In the genomic region with DNA sequence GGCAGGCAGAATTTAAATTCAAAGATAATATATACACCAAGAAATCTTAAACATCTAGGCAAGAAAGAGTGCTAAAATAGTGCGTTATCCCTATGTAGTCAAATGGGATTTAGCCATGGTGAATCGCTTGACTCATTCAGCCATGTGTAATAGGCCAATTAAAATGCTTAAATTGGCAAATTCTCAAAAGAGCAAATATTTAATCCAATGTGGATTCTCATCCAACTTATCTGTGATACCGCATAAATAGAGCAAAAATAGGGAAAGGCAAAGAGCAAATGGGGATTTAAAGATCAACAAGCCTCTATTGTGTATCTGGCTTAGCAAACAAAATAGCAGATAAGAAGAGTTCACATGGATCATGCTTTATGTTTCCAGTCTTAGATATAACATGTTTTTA, we compare ENCODE assay signal across 23 cellular contexts.
"Had no signal": no experiment of that assay in that cellular context is flagged by ENCODE, and none has a peak within 500 bp of the region (broad histone marks: within the 10 kb centered on the region; RNA-seq: fewer than 3 reads in every experiment).

No MANE protein-coding gene starts in this region.

- H3K9me3 Mint-ChIP-seq: activated B cell treated with CpG ODN at 0.5 μM for 24 hours; activated naive CD4-positive, alpha-beta T cell treated with anti-CD3 and anti-CD28 coated beads for 36 hours; activated naive CD8-positive, alpha-beta T cell treated with anti-CD3 and anti-CD28 coated beads, Interleukin-2, amount 10 ng/mL, durations not matched to agents 7 days and 5 days; mesothelial cell of epicardium had no signal

- H3K36me3 Mint-ChIP-seq: activated naive CD8-positive, alpha-beta T cell treated with anti-CD3 and anti-CD28 coated beads, Interleukin-2, amount 10 ng/mL, durations not matched to agents 7 days and 5 days; mesothelial cell of epicardium; naive thymus-derived CD8-positive, alpha-beta T cell; stimulated activated naive B cell treated with anti-CD40 and anti-IgM and Interleukin-4, amounts not matched to agents 10 μg/mL and 1 μg/mL and 100 μg/mL, for 72 hours had no signal

- H3K4me1 Mint-ChIP-seq: activated B cell treated with CpG ODN at 0.5 μM for 24 hours; activated naive CD8-positive, alpha-beta T cell treated with anti-CD3 and anti-CD28 coated beads, Interleukin-2, amount 10 ng/mL, durations not matched to agents 7 days and 5 days; central memory CD8-positive, alpha-beta T cell; naive thymus-derived CD8-positive, alpha-beta T cell; stimulated activated naive B cell treated with anti-CD40 and anti-IgM and Interleukin-4, amounts not matched to agents 10 μg/mL and 1 μg/mL and 100 μg/mL, for 72 hours had no signal

- H3K27ac Mint-ChIP-seq: activated B cell treated with CpG ODN at 0.5 μM for 24 hours; activated naive CD4-positive, alpha-beta T cell treated with anti-CD3 and anti-CD28 coated beads for 36 hours; activated naive CD8-positive, alpha-beta T cell treated with anti-CD3 and anti-CD28 coated beads, Interleukin-2, amount 10 ng/mL, durations not matched to agents 7 days and 5 days; activated T-cell treated with anti-CD3 and anti-CD28 coated beads, Interleukin-2, amount 50 U/mL, for 72 hours; mesothelial cell of epicardium; naive thymus-derived CD8-positive, alpha-beta T cell; stimulated activated naive B cell treated with anti-CD40 and anti-IgM and Interleukin-4, amounts not matched to agents 10 μg/mL and 1 μg/mL and 100 μg/mL, for 72 hours had no signal

- DNase-seq: activated B cell treated with CpG ODN at 0.5 μM for 24 hours; activated CD4-positive, alpha-beta T cell treated with anti-CD3 and anti-CD28 coated beads for 4 hours; activated CD4-positive, alpha-beta T cell treated with anti-CD3 and anti-CD28 coated beads, Interleukin-2, amount 50 U/mL, for 48 hours; activated effector memory CD4-positive, alpha-beta T cell treated with Interleukin-2 at 50 U/mL for 16 hours; activated naive CD4-positive, alpha-beta T cell treated with anti-CD3 and anti-CD28 coated beads for 36 hours; activated naive CD8-positive, alpha-beta T cell treated with anti-CD3 and anti-CD28 coated beads, Interleukin-2, amount 10 ng/mL, durations not matched to agents 7 days and 5 days; activated T-cell treated with anti-CD3 and anti-CD28 coated beads, Interleukin-2, amount 50 U/mL, for 72 hours; amniotic stem cell; effector memory CD4-positive, alpha-beta T cell; glutamatergic neuron; hippocampal formation; left ventricle myocardium superior; mammary epithelial cell; naive thymus-derived CD8-positive, alpha-beta T cell; retina; stimulated activated CD4-positive, alpha-beta T cell treated with anti-CD3 and anti-CD28 coated beads, Interleukin-2, amount 100 ng/mL, for 48 hours; stimulated activated CD8-positive, alpha-beta memory T cell treated with anti-CD3 and anti-CD28 coated beads, Interleukin-4, amount 100 ng/mL, for 48 hours; stimulated activated naive B cell treated with anti-CD40 and anti-IgM and Interleukin-4, amounts not matched to agents 10 μg/mL and 1 μg/mL and 100 μg/mL, for 72 hours; transverse colon had no signal

- H3K4me3 Mint-ChIP-seq: activated B cell treated with CpG ODN at 0.5 μM for 24 hours; activated naive CD4-positive, alpha-beta T cell treated with anti-CD3 and anti-CD28 coated beads for 36 hours; activated naive CD8-positive, alpha-beta T cell treated with anti-CD3 and anti-CD28 coated beads, Interleukin-2, amount 10 ng/mL, durations not matched to agents 7 days and 5 days; activated T-cell treated with anti-CD3 and anti-CD28 coated beads, Interleukin-2, amount 50 U/mL, for 72 hours; central memory CD8-positive, alpha-beta T cell; mesothelial cell of epicardium; naive thymus-derived CD8-positive, alpha-beta T cell; stimulated activated naive B cell treated with anti-CD40 and anti-IgM and Interleukin-4, amounts not matched to agents 10 μg/mL and 1 μg/mL and 100 μg/mL, for 72 hours had no signal

- FAIRE-seq: colon, frontal cortex had no signal

- H3K27me3 Mint-ChIP-seq: activated B cell treated with CpG ODN at 0.5 μM for 24 hours; activated naive CD8-positive, alpha-beta T cell treated with anti-CD3 and anti-CD28 coated beads, Interleukin-2, amount 10 ng/mL, durations not matched to agents 7 days and 5 days; central memory CD8-positive, alpha-beta T cell; naive thymus-derived CD8-positive, alpha-beta T cell; stimulated activated naive B cell treated with anti-CD40 and anti-IgM and Interleukin-4, amounts not matched to agents 10 μg/mL and 1 μg/mL and 100 μg/mL, for 72 hours had no signal
